In the genomic region with DNA sequence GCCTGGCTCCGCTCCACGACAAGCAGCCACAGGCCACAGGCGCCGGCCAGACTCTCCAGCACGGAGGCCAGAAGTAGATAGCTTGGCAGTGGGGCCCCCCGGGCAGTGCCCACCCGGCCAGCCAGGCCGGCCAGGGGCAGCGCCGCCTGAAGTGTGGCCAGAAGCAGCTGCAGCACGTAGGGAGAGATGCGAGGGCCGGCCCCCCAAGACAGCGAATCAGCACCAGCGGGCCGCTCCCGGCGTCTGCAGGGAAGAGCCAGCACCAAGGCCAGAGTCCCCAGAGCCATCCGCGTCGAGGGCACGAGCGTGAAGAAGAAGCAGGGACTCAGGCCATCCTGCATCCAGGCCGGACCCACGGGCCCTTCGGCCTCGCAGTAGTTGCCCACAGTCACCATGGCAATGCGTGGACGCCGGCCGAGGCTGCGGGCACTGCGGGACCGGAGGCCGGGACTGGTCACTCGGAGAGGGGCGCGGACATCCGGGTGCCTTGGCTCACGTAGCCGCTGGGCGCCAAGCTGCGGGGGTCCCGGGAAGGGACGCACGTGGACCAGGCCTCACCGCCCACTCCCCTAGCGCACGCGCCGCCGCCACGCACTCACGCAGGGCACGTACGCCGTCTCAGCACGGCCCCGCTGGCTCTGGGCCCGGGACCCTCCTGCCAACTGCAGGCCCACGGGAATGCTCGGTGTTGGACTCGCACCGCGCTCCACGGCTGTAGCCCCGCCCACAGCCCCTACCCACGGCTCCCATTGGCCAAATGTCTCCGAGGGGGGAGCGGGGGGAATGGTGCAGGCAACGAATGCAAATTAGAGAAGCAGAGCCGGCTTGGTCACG, we compare ENCODE assay signal across 8 cellular contexts. TPM values are rescaled to one million over a fixed set of nuclear protein-coding genes. Genes with fewer than 3 reads are reported as not detected.
A peak's percentile ranks its signal among the peaks of the same experiment; 100 is the strongest.
DNase-seq lines count a peak whose midpoint lies in the region; ATAC-seq and TF ChIP-seq lines count a peak whose summit lies in the region.

TSS of gene ABCB6 (minus strand) at position 680 of the 834 bp plus-strand sequence. CDS start at position 395, 285 bp downstream.

- peak; percentile 86 for DNase-seq in AG09319 (ENCODE audit: extremely low read depth, low read depth)
- DNase-seq in NCI-H748 treated with DMSO at 0.1 percent for 48 hours (lab: John Stamatoyannopoulos, UW), result peak; percentile 83
- peak; percentile 89 for DNase-seq in activated CD8-positive, alpha-beta memory T cell treated with anti-CD3 and anti-CD28 coated beads, Interleukin-2, amount 50 U/mL, for 4 hours
- DNase-seq in mesenteric fat pad (ENCODE audit: low spot score), result peak; percentile 97
- peak; percentile 70 for DNase-seq in stimulated activated CD8-positive, alpha-beta memory T cell treated with anti-CD3 and anti-CD28 coated beads, Interleukin-15, amount 100 ng/mL, for 1 hour (ENCODE audit: low read depth)

- no peak for TF ChIP-seq CTCF in AG09319 (IDR thresholded peaks at IDR 0.05; ENCODE audit: low read depth, low read length)

- in situ Hi-C loops in endometrial microvascular endothelial cells (cut with HindIII; ENCODE audit: inconsistent ontology term, low pct_unique_long_range_greater_than_20kb, low sequenced_read_pairs), result no loop called here

- ATAC-seq in GM19035 (IDR thresholded peaks at IDR 0.05; ENCODE audit: unreplicated experiment) (peak; percentile 77), HG03342 (IDR thresholded peaks at IDR 0.05; ENCODE audit: unreplicated experiment) (peak; percentile 76)

RNA-seq across cellular contexts. Expression of gene ABCB6, which starts in this region (rescaled TPM):
- total RNA-seq in endometrial microvascular endothelial cells (ENCODE audit: inconsistent ontology term) (24.8 TPM), mesenteric fat pad (36.5 TPM)

Comparison
In these comparisons a context has a peak if more than half of its experiments do, and no peak if none do; other contexts are left out.
1. Peak in every context shown above with its lines: DNase-seq and ATAC-seq.